29 cellular contexts compared by ENCODE assay signal in genomic region chrX:123167621-123168020, GRCh38. TPM values are rescaled to one million over a fixed set of nuclear protein-coding genes. Genes with fewer than 3 reads are reported as not detected.
"Had no signal": no experiment of that assay in that cellular context is flagged by ENCODE, and none has a peak within 500 bp of the region (broad histone marks: within the 10 kb centered on the region; RNA-seq: fewer than 3 reads in every experiment).

No MANE protein-coding gene starts in this region.

- H3K9me3 ChIP-seq: ovary, psoas muscle, right lobe of liver, sigmoid colon, suprapubic skin, testis, tibial artery, transverse colon, upper lobe of right lung, uterus had no signal

- H3K36me3 Mint-ChIP-seq: natural killer cell; neural progenitor cell; stimulated activated effector memory CD8-positive, alpha-beta T cell treated with anti-CD3 and anti-CD28 coated beads, Interleukin-12 subunit alpha, Interleukin-12 subunit beta, amount 100 ng/mL, for 72 hours; type B pancreatic cell had no signal

- H3K9ac ChIP-seq: neural progenitor cell, parathyroid adenoma had no signal

- H3K9me3 Mint-ChIP-seq: neural progenitor cell, type B pancreatic cell had no signal

- FAIRE-seq: small intestine had no signal

- H3K4me3 Mint-ChIP-seq: natural killer cell; nephron; neural progenitor cell; stimulated activated effector memory CD8-positive, alpha-beta T cell treated with anti-CD3 and anti-CD28 coated beads, Interleukin-12 subunit alpha, Interleukin-12 subunit beta, amount 100 ng/mL, for 72 hours; stimulated activated naive CD8-positive, alpha-beta T cell treated with anti-CD3 and anti-CD28 coated beads, Interleukin-15, amount 100 ng/mL, for 72 hours; type B pancreatic cell had no signal

- H3K27me3 ChIP-seq: neural progenitor cell, ovary, right lobe of liver, sigmoid colon, suprapubic skin, testis, tibial artery, transverse colon, upper lobe of right lung had no signal

- H2AFZ ChIP-seq: neural progenitor cell, parathyroid adenoma had no signal

- H3K4me2 ChIP-seq: neural progenitor cell had no signal

- H3K36me3 ChIP-seq: neural progenitor cell, ovary, right lobe of liver, sigmoid colon, suprapubic skin, tibial artery, transverse colon, upper lobe of right lung, uterus had no signal

- H3K27me3 Mint-ChIP-seq: progenitor cell of endocrine pancreas; stimulated activated naive CD8-positive, alpha-beta T cell treated with anti-CD3 and anti-CD28 coated beads, Interleukin-15, amount 100 ng/mL, for 72 hours; type B pancreatic cell had no signal

- H3K27ac ChIP-seq: neural progenitor cell, ovary, parathyroid adenoma, psoas muscle, right lobe of liver, sigmoid colon, suprapubic skin, testis, tibial artery, transverse colon, upper lobe of right lung, uterus had no signal

- H3K4me1 ChIP-seq: neural progenitor cell, parathyroid adenoma, psoas muscle, right lobe of liver, sigmoid colon, suprapubic skin, testis, tibial artery, transverse colon, upper lobe of right lung, uterus had no signal

- DNase-seq: natural killer cell; occipital lobe; ovary; posterior cingulate gyrus; psoas muscle; right cardiac atrium; right lobe of liver; sigmoid colon; small intestine; stimulated activated CD4-positive, alpha-beta T cell treated with anti-CD3 and anti-CD28 coated beads, Interleukin-15, amount 100 ng/mL, for 24 hours; stimulated activated CD4-positive, alpha-beta T cell treated with anti-CD3 and anti-CD28 coated beads, Interleukin-2, amount 100 ng/mL, for 24 hours; stimulated activated CD4-positive, alpha-beta T cell treated with anti-CD3 and anti-CD28 coated beads, Interleukin-2, amount 100 ng/mL, for 48 hours; stimulated activated CD4-positive, alpha-beta T cell treated with anti-CD3 and anti-CD28 coated beads, Interleukin-4, amount 100 ng/mL, for 24 hours; stimulated activated naive CD4-positive, alpha-beta T cell; stimulated activated naive CD8-positive, alpha-beta T cell treated with anti-CD3 and anti-CD28 coated beads, Interleukin-15, amount 100 ng/mL, for 72 hours; stimulated activated naive CD8-positive, alpha-beta T cell treated with anti-CD3 and anti-CD28 coated beads, Interleukin-15, Interleukin-2, amounts not matched to agents 100 U/mL and 50 U/mL, for 24 hours; substantia nigra; testis; tibial artery; transverse colon; upper lobe of right lung; uterus had no signal

- H3K27ac Mint-ChIP-seq: natural killer cell; nephron; neural progenitor cell; progenitor cell of endocrine pancreas; stimulated activated effector memory CD8-positive, alpha-beta T cell treated with anti-CD3 and anti-CD28 coated beads, Interleukin-12 subunit alpha, Interleukin-12 subunit beta, amount 100 ng/mL, for 72 hours; stimulated activated naive CD8-positive, alpha-beta T cell treated with anti-CD3 and anti-CD28 coated beads, Interleukin-15, amount 100 ng/mL, for 72 hours; type B pancreatic cell had no signal

- H3K79me2 ChIP-seq: parathyroid adenoma had no signal

- ATAC-seq: natural killer cell; psoas muscle; right cardiac atrium; stimulated activated effector memory CD8-positive, alpha-beta T cell treated with anti-CD3 and anti-CD28 coated beads, Interleukin-12 subunit alpha, Interleukin-12 subunit beta, amount 100 ng/mL, for 72 hours; stimulated activated naive CD8-positive, alpha-beta T cell treated with anti-CD3 and anti-CD28 coated beads, Interleukin-15, amount 100 ng/mL, for 72 hours; stimulated activated naive CD8-positive, alpha-beta T cell treated with anti-CD3 and anti-CD28 coated beads, Interleukin-15, Interleukin-2, amounts not matched to agents 100 U/mL and 50 U/mL, for 24 hours; upper lobe of right lung had no signal

- H3K4me3 ChIP-seq: neural progenitor cell, ovary, psoas muscle, right lobe of liver, sigmoid colon, suprapubic skin, testis, tibial artery, transverse colon, upper lobe of right lung, uterus had no signal

- H3K4me1 Mint-ChIP-seq: natural killer cell; nephron; neural progenitor cell; stimulated activated effector memory CD8-positive, alpha-beta T cell treated with anti-CD3 and anti-CD28 coated beads, Interleukin-12 subunit alpha, Interleukin-12 subunit beta, amount 100 ng/mL, for 72 hours; stimulated activated naive CD8-positive, alpha-beta T cell treated with anti-CD3 and anti-CD28 coated beads, Interleukin-15, amount 100 ng/mL, for 72 hours had no signal

RNA-seq across cellular contexts. Expression of gene GRIA3, which starts 16.5 kb away (rescaled TPM):
- total RNA-seq: natural killer cell, upper lobe of right lung had no signal
